1 cellular context compared by ENCODE assay signal in the genomic region with DNA sequence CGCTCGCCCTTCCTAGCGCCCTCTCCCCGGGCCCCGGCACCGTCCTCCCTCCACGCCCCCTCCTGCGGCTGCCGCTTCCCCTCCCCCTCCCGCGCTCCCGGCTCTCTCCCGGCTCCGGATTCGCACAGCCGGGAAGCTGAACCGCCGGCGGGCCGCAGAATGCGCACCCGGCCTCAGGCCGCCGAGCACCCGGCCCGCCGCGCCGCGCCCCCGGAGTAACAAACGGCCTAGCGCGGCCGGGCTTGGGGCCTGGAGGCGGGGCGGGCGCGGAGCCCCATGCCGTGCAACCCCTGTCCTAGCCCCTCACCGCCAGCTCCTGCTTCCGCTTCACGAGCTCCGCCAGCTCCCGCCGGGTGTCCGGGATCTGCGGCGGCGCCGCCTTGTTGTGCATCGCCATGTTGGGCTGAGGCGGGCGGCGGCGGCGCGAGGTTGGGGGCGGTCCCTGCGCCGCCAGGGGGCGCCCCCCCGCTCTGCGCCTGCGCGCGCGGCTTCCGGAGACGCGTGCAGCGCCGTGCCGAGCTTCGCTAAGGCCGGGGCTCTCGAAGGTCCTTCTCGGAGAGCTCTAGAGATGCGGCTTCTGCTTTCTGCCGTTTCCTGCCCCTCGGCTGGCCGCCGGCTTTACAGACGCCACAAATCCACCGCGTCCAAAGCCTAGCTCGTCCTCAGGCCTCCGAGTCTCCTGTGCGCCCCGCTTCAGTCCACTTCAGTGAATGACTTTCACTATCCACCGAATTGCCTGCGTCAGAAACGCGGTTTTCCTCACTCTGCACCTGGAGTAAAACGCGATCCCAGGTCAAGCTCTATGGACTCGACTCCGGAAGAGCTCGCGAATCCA.
TF ChIP-seq lines count a peak whose summit lies in the region.

MEAF6 (minus strand) TSS at position 417 of the 835 bp plus-strand sequence; CDS start at position 397, 20 bp downstream.

TF ChIP-seq in SK-N-SH, 30 proteins besides CTCF, POLR2A, EP300 and RAD21 (continued from another document):
- TF ChIP-seq NRF1 (IDR thresholded peaks at IDR 0.05; ENCODE audit: low read depth, low read length) = peak; percentile 91
- TF ChIP-seq FOXM1 (IDR thresholded peaks at IDR 0.05; ENCODE audit: low read depth) = no peak
- TF ChIP-seq SIN3A (IDR thresholded peaks at IDR 0.05; ENCODE audit: borderline replicate concordance, low read depth, low read length) = peak; percentile 64; the same call in 1 of the 2 replicates
